19 cellular contexts compared by ENCODE assay signal in the genomic region with DNA sequence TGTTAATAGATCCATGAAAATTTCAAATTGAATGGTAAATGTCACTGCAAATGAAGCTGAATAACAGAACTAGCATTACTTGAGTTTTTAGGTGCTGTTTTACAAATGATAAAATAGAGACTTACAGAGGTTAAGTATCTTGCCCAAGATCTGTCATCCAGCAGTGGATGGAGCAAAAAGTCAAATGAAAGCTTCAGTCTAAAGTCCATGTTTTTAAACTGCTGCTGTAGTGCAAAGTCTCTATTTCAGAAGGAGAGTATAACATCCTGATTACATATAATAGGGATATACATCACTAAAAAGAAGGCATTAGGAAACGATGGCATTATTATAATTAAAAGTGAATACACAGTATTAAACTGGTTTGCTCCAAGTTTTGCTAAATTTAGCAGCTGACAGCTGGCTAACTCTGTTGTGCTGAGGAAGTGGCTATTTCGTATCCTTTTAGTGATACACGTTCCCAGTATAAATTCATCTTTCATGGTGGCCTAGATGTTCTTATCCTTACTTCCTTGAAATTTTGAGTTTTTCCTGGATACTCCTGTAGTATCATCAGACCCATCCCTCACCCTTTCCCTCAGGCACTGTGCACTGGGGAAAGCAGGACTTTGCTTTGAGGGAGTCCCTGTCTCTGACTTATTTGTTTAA.
DNase-seq lines count a peak whose midpoint lies in the region; ATAC-seq and TF ChIP-seq lines count a peak whose summit lies in the region.
"Had no signal": no experiment of that assay in that cellular context is flagged by ENCODE, and none has a peak within 500 bp of the region (broad histone marks: within the 10 kb centered on the region; RNA-seq: fewer than 3 reads in every experiment).

No MANE protein-coding gene starts in this region.

- H3K36me3 ChIP-seq in liver (ENCODE audit: control insufficient read depth in 4 of 4, insufficient read depth in 3 of 4, low read depth in 1 of 4, low read length in 3 of 4) (no peaks in the 10 kb centered on the region), spleen (no peaks in the 10 kb centered on the region)

- TF ChIP-seq RAD21 in liver (IDR thresholded peaks at IDR 0.05), result no peak

- H3K9ac ChIP-seq in liver (ENCODE audit: low read depth in 1 of 2, low read length in 2 of 2), result no peak overlapping the region

- no peaks in the 10 kb centered on the region for H3K36me3 Mint-ChIP-seq in chondrocyte (ENCODE audit: low read depth)
- H3K36me3 Mint-ChIP-seq: CD14-positive monocyte; CD8-positive, alpha-beta T cell had no signal

- intact Hi-C loops in spleen (cut with DNase I; ENCODE audit: low total_unique reads) (no loop called here), left colon (cut with DNase I, micrococcal nuclease) (no loop called here)

- no peaks in the 10 kb centered on the region for H3K9me3 ChIP-seq in liver (ENCODE audit: control insufficient read depth in 4 of 4, low read length in 3 of 4)
- no peaks in the 10 kb centered on the region for H3K9me3 ChIP-seq in spleen
- H3K9me3 ChIP-seq: A549 had no signal

- no peaks in the 10 kb centered on the region for H3K27me3 Mint-ChIP-seq in chondrocyte (ENCODE audit: low read depth)

- H3K4me3 ChIP-seq in liver (ENCODE audit: low read depth in 1 of 3, low read length in 3 of 3) (no peak overlapping the region), spleen (no peak overlapping the region)
- H3K4me3 ChIP-seq: A549 had no signal

- H3K4me1 Mint-ChIP-seq in chondrocyte (ENCODE audit: low read depth), result peaks cover 16% of the 10 kb centered on the region
- H3K4me1 Mint-ChIP-seq: CD14-positive monocyte, H9 had no signal

- no peak for TF ChIP-seq CTCF in chondrocyte (IDR thresholded peaks at IDR 0.05)
- TF ChIP-seq CTCF in liver (IDR thresholded peaks at IDR 0.05; ENCODE audit: low read depth, low read length, missing input control), result no peak
- TF ChIP-seq CTCF in spleen (IDR thresholded peaks at IDR 0.05 in 8 of 11, conservative IDR thresholded peaks at IDR 0.05 in 3 of 11), result no peak

- ATAC-seq in left colon, result no peak
- ATAC-seq: A549; CD8-positive, alpha-beta T cell had no signal

- DNase-seq in NCI-H69 (lab: John Stamatoyannopoulos, UW) (peak; percentile 43), chondrocyte (ENCODE audit: low spot score) (no peak), pons (ENCODE audit: low spot score) (peak; percentile 14), GM19240 (ENCODE audit: insufficient read length, low spot score) (no peak), epidermal melanocyte (ENCODE audit: insufficient read length, low spot score) (no peak), spleen (no peak), left colon (no peak)
- DNase-seq: CD8-positive, alpha-beta T cell; COR-L47; DMS153; DMS79 treated with DMSO at 0.1 percent for 48 hours; EL; GDM1; GOT3; H9; IMR-90 had no signal

- peaks cover 7% of the 10 kb centered on the region for H3K9me3 Mint-ChIP-seq in chondrocyte (ENCODE audit: low read depth)
- H3K9me3 Mint-ChIP-seq: H9 had no signal

- no peak overlapping the region for H3K4me3 Mint-ChIP-seq in chondrocyte (ENCODE audit: unreplicated experiment)
- H3K4me3 Mint-ChIP-seq: CD14-positive monocyte; CD8-positive, alpha-beta T cell; H9 had no signal

- H3K27ac Mint-ChIP-seq in chondrocyte (ENCODE audit: unreplicated experiment), result peak overlapping the region; percentile 52
- H3K27ac Mint-ChIP-seq: CD14-positive monocyte; CD8-positive, alpha-beta T cell; H9 had no signal

- H3K27me3 ChIP-seq in liver (ENCODE audit: control insufficient read depth in 4 of 4, insufficient read depth in 4 of 4, low read length in 3 of 4), result no peaks in the 10 kb centered on the region
- H3K27me3 ChIP-seq in spleen (replicated peaks in 1 of 7), result no peaks in the 10 kb centered on the region

- no peak for TF ChIP-seq POLR2A in spleen (IDR thresholded peaks at IDR 0.05)

- H3K27ac ChIP-seq in liver (ENCODE audit: low read depth in 1 of 2, low read length in 2 of 2) (no peak overlapping the region), spleen (no peak overlapping the region)
- H3K27ac ChIP-seq: A549 had no signal

- 64% methylated on average over 3 of the region's 3 CpGs for WGBS in liver
- WGBS in spleen, 5 donors, result 48 to 55% (median 54%) methylated on average over 3 of the region's 3 CpGs

- H3K4me1 ChIP-seq in liver (ENCODE audit: control insufficient read depth in 4 of 4, insufficient read depth in 4 of 4, low read length in 3 of 4) (no peaks in the 10 kb centered on the region), spleen (no peaks in the 10 kb centered on the region)
- H3K4me1 ChIP-seq: A549 had no signal

TF ChIP-seq in liver, 16 proteins besides CTCF, POLR2A, EP300 and RAD21:
- TF ChIP-seq, protein P1, sequence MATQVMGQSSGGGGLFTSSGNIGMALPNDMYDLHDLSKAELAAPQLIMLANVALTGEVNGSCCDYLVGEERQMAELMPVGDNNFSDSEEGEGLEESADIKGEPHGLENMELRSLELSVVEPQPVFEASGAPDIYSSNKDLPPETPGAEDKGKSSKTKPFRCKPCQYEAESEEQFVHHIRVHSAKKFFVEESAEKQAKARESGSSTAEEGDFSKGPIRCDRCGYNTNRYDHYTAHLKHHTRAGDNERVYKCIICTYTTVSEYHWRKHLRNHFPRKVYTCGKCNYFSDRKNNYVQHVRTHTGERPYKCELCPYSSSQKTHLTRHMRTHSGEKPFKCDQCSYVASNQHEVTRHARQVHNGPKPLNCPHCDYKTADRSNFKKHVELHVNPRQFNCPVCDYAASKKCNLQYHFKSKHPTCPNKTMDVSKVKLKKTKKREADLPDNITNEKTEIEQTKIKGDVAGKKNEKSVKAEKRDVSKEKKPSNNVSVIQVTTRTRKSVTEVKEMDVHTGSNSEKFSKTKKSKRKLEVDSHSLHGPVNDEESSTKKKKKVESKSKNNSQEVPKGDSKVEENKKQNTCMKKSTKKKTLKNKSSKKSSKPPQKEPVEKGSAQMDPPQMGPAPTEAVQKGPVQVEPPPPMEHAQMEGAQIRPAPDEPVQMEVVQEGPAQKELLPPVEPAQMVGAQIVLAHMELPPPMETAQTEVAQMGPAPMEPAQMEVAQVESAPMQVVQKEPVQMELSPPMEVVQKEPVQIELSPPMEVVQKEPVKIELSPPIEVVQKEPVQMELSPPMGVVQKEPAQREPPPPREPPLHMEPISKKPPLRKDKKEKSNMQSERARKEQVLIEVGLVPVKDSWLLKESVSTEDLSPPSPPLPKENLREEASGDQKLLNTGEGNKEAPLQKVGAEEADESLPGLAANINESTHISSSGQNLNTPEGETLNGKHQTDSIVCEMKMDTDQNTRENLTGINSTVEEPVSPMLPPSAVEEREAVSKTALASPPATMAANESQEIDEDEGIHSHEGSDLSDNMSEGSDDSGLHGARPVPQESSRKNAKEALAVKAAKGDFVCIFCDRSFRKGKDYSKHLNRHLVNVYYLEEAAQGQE (IDR thresholded peaks at IDR 0.05), result no peak
- TF ChIP-seq HNF4A (conservative IDR thresholded peaks at IDR 0.05), result peak; percentile 62 to 81
- no peak for TF ChIP-seq NR2F2 (IDR thresholded peaks at IDR 0.05)
- TF ChIP-seq RXRA (IDR thresholded peaks at IDR 0.05), result no peak
- TF ChIP-seq EGR1 (IDR thresholded peaks at IDR 0.05; ENCODE audit: low read depth in 2 of 2), result no peak
- TF ChIP-seq SP1 (IDR thresholded peaks at IDR 0.05), result no peak
- no peak for TF ChIP-seq YY1 (IDR thresholded peaks at IDR 0.05)
- TF ChIP-seq TAF1 (conservative IDR thresholded peaks at IDR 0.05), result no peak
- TF ChIP-seq, protein P2, sequence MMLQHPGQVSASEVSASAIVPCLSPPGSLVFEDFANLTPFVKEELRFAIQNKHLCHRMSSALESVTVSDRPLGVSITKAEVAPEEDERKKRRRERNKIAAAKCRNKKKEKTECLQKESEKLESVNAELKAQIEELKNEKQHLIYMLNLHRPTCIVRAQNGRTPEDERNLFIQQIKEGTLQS (IDR thresholded peaks at IDR 0.05), result no peak
- TF ChIP-seq, protein P3, sequence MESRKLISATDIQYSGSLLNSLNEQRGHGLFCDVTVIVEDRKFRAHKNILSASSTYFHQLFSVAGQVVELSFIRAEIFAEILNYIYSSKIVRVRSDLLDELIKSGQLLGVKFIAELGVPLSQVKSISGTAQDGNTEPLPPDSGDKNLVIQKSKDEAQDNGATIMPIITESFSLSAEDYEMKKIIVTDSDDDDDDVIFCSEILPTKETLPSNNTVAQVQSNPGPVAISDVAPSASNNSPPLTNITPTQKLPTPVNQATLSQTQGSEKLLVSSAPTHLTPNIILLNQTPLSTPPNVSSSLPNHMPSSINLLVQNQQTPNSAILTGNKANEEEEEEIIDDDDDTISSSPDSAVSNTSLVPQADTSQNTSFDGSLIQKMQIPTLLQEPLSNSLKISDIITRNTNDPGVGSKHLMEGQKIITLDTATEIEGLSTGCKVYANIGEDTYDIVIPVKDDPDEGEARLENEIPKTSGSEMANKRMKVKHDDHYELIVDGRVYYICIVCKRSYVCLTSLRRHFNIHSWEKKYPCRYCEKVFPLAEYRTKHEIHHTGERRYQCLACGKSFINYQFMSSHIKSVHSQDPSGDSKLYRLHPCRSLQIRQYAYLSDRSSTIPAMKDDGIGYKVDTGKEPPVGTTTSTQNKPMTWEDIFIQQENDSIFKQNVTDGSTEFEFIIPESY (IDR thresholded peaks at IDR 0.05), result no peak
- peak; percentile 52 for TF ChIP-seq HNF4G (IDR thresholded peaks at IDR 0.05)
- TF ChIP-seq FOXA2 (IDR thresholded peaks at IDR 0.05), result no peak

Comparison
In these comparisons a context has a peak if more than half of its experiments do, and no peak if none do; other contexts are left out.
1. DNase-seq: peak in NCI-H69 (single experiment) and pons (single experiment); none in chondrocyte (single experiment), GM19240 (single experiment), epidermal melanocyte (single experiment), spleen (single experiment) and left colon (0 of 2).